ENCODE assay signal across 30 cellular contexts in the genomic region with DNA sequence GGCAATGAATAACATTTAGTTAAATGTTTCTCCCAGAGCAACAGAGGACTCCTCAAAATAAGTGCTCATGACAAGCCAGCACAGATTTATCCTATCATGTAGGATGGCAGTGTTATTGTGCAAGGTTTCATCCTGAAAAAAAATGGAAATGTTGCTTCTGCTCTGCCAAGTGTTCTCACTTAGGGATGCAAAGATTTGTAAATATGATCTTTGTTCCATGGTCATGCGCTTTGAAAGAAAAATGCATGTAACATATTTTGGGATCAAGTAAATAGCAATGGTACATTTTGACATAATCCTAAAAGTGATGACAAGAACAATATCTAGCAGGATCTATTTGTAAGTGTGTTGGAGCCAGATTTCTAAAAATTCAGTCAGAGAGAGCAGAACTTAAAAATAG.
"Had no signal": no experiment of that assay in that cellular context is flagged by ENCODE, and none has a peak within 500 bp of the region (broad histone marks: within the 10 kb centered on the region; RNA-seq: fewer than 3 reads in every experiment).

No MANE protein-coding gene starts in this region.

- DNase-seq: activated CD4-positive, alpha-beta memory T cell treated with anti-CD3 and anti-CD28 coated beads, Interleukin-2, amount 10 ng/mL, durations not matched to agents 7 days and 5 days; activated CD4-positive, alpha-beta T cell treated with anti-CD3 and anti-CD28 coated beads for 1 hour; activated CD4-positive, alpha-beta T cell treated with anti-CD3 and anti-CD28 coated beads for 4 hours; activated CD4-positive, alpha-beta T cell treated with anti-CD3 and anti-CD28 coated beads, Interleukin-2, amount 10 ng/mL, durations not matched to agents 7 days and 5 days; activated CD4-positive, alpha-beta T cell treated with anti-CD3 and anti-CD28 coated beads, Interleukin-2, amount 50 U/mL, for 4 hours; activated CD8-positive, alpha-beta memory T cell treated with anti-CD3 and anti-CD28 coated beads, Interleukin-2, amount 50 U/mL, for 48 hours; activated gamma-delta T cell; activated naive CD4-positive, alpha-beta T cell; activated naive CD4-positive, alpha-beta T cell treated with anti-CD3 and anti-CD28 coated beads, Interleukin-2, amount 50 U/mL, for 16 hours; activated T-cell treated with anti-CD3 and anti-CD28 coated beads for 4 hours; activated T-cell treated with anti-CD3 and anti-CD28 coated beads, Interleukin-2, amount 50 U/mL, for 24 hours; activated T-cell treated with anti-CD3 and anti-CD28 coated beads, Interleukin-2, amount 50 U/mL, for 72 hours; adrenal gland; amygdala; central memory CD4-positive, alpha-beta T cell; cerebellar nuclear complex; colonic mucosa; effector CD4-positive, alpha-beta T cell; effector memory CD8-positive, alpha-beta T cell; erythroblast; foreskin keratinocyte; gastrocnemius medialis; glutamatergic neuron; heart left ventricle; T-helper 2 cell had no signal

- H3K27ac ChIP-seq: adrenal gland, ascending aorta, breast epithelium, cardiac muscle cell, colonic mucosa, esophagus muscularis mucosa, foreskin keratinocyte, gastrocnemius medialis, VCaP had no signal
